23 cellular contexts compared by ENCODE assay signal in the genomic region with DNA sequence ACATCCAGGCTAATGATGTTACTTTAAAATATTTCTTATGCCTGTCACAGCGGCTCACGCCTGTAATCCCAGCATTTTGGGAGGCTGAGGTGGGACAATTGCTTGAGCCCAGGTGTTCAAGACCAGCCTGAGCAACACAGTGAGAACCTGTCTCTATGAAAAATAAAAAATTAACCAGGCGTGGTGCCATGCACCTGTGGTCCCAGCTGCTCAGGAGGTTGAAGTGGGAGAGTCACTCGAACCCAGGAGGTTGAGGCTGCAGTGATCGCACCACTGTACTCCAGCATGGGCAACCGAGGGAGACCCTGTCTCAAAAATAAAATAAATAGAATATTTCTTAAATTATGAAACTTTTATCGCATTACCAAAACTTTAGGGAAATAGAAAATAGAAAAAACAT. TPM values are rescaled to one million over a fixed set of nuclear protein-coding genes. Genes with fewer than 3 reads are reported as not detected.
A peak's percentile ranks its signal among the peaks of the same experiment; 100 is the strongest.
DNase-seq lines count a peak whose midpoint lies in the region; ATAC-seq and TF ChIP-seq lines count a peak whose summit lies in the region.
"Had no signal": no experiment of that assay in that cellular context is flagged by ENCODE, and none has a peak within 500 bp of the region (broad histone marks: within the 10 kb centered on the region; RNA-seq: fewer than 3 reads in every experiment).

No MANE protein-coding gene starts in this region.

- H3K4me1 ChIP-seq in tibial nerve = peaks cover 0 to 4% (median 0%) of the 10 kb centered on the region in 4 donors
- H3K4me1 ChIP-seq: breast epithelium, colonic mucosa, pancreas, testis had no signal

- no peak for TF ChIP-seq EP300 in tibial nerve (IDR thresholded peaks at IDR 0.05)

- no peaks in the 10 kb centered on the region for H3K36me3 Mint-ChIP-seq in activated B cell treated with CpG ODN at 0.5 μM for 24 hours (ENCODE audit: low read depth)
- peaks cover 11% of the 10 kb centered on the region for H3K36me3 Mint-ChIP-seq in activated CD4-positive, alpha-beta T cell treated with anti-CD3 and anti-CD28 coated beads, Interleukin-2, amount 10 ng/mL, durations not matched to agents 24 days and 14 days (ENCODE audit: low read depth)
- H3K36me3 Mint-ChIP-seq: CD14-positive monocyte, natural killer cell had no signal

- WGBS in tibial nerve, 2 donors = 88 to 94% methylated on average over 7 of the region's 7 CpGs

- H3K27me3 Mint-ChIP-seq in activated B cell treated with CpG ODN at 0.5 μM for 24 hours = no peaks in the 10 kb centered on the region
- no peaks in the 10 kb centered on the region for H3K27me3 Mint-ChIP-seq in activated CD4-positive, alpha-beta T cell treated with anti-CD3 and anti-CD28 coated beads, Interleukin-2, amount 10 ng/mL, durations not matched to agents 24 days and 14 days

- TF ChIP-seq POLR2A in GM18505 (IDR thresholded peaks at IDR 0.05; ENCODE audit: borderline replicate concordance, extremely low read depth, insufficient read depth, insufficient read length) (no peak), tibial nerve (IDR thresholded peaks at IDR 0.05) (no peak)

- H3K27ac ChIP-seq in tibial nerve = no peak overlapping the region
- H3K27ac ChIP-seq: adrenal gland, breast epithelium, colonic mucosa, pancreas, testis had no signal

- H3K9me3 Mint-ChIP-seq in activated B cell treated with CpG ODN at 0.5 μM for 24 hours = no peaks in the 10 kb centered on the region
- no peaks in the 10 kb centered on the region for H3K9me3 Mint-ChIP-seq in activated CD4-positive, alpha-beta T cell treated with anti-CD3 and anti-CD28 coated beads, Interleukin-2, amount 10 ng/mL, durations not matched to agents 24 days and 14 days
- H3K9me3 Mint-ChIP-seq: CD14-positive monocyte, natural killer cell had no signal

- peaks cover 90% of the 10 kb centered on the region for H3K4me1 Mint-ChIP-seq in activated B cell treated with CpG ODN at 0.5 μM for 24 hours
- H3K4me1 Mint-ChIP-seq in activated CD4-positive, alpha-beta T cell treated with anti-CD3 and anti-CD28 coated beads, Interleukin-2, amount 10 ng/mL, durations not matched to agents 24 days and 14 days = peaks cover 6% of the 10 kb centered on the region

- no peaks in the 10 kb centered on the region for H3K27me3 ChIP-seq in tibial nerve
- H3K27me3 ChIP-seq: adrenal gland, breast epithelium, colonic mucosa, pancreas, testis had no signal

- H3K9me3 ChIP-seq in tibial nerve = no peaks in the 10 kb centered on the region
- H3K9me3 ChIP-seq: adrenal gland, breast epithelium, colonic mucosa, pancreas, testis had no signal

- POLR2A ChIA-PET in activated B cell treated with CpG ODN at 0.5 μM for 24 hours (lab: Charles Lee) = interaction anchor here (3.6 to 9.5 kb wide), 2 partner anchors 27 to 105 kb away, joined by 23 to 92 read pairs; partner anchors contain the start of genes ACTR3 and SLC35F5

- H3K27ac Mint-ChIP-seq in activated B cell treated with CpG ODN at 0.5 μM for 24 hours = peak overlapping the region; percentile 84
- H3K27ac Mint-ChIP-seq in activated CD4-positive, alpha-beta T cell treated with anti-CD3 and anti-CD28 coated beads, Interleukin-2, amount 10 ng/mL, durations not matched to agents 24 days and 14 days = no peak overlapping the region
- H3K27ac Mint-ChIP-seq: natural killer cell had no signal

- CTCF ChIA-PET in activated B cell treated with CpG ODN at 0.5 μM for 24 hours (lab: Charles Lee) = no interaction called here

- no peak overlapping the region for H3K4me3 ChIP-seq in tibial nerve
- H3K4me3 ChIP-seq: adrenal gland, breast epithelium, colonic mucosa, pancreas, testis had no signal

- no peak for TF ChIP-seq CTCF in activated B cell treated with CpG ODN at 0.5 μM for 24 hours (IDR thresholded peaks at IDR 0.05)
- TF ChIP-seq CTCF in tibial nerve (IDR thresholded peaks at IDR 0.05) = no peak

- no peak for DNase-seq in activated B cell treated with CpG ODN at 0.5 μM for 24 hours
- DNase-seq in tibial nerve (ENCODE audit: low spot score in 2 of 2) = no peak
- no peak for DNase-seq in EL
- DNase-seq in activated CD4-positive, alpha-beta T cell treated with anti-CD3 and anti-CD28 coated beads, Interleukin-2, amount 10 ng/mL, durations not matched to agents 24 days and 14 days = no peak
- DNase-seq: ACHN; activated CD4-positive, alpha-beta T cell treated with anti-CD3 and anti-CD28 coated beads, Interleukin-2, amount 50 U/mL, for 1 hour; activated gamma-delta T cell treated with Interleukin-2 at 50 U/mL for 16 hours; adrenal gland; colonic mucosa; left cardiac atrium; natural killer cell; NCI-H1417; NCI-H526 treated with DMSO at 0.1 percent for 48 hours; pancreas; right cardiac atrium; stimulated activated CD4-positive, alpha-beta T cell treated with anti-CD3 and anti-CD28 coated beads, Interleukin-15, amount 100 ng/mL, for 24 hours; testis had no signal

- intact Hi-C loops in activated B cell treated with CpG ODN at 0.5 μM for 24 hours (cut with micrococcal nuclease) = no loop called here
- intact Hi-C loops in activated CD4-positive, alpha-beta T cell treated with anti-CD3 and anti-CD28 coated beads, Interleukin-2, amount 10 ng/mL, durations not matched to agents 24 days and 14 days (cut with micrococcal nuclease) = no loop called here

- H3K36me3 ChIP-seq in tibial nerve = no peaks in the 10 kb centered on the region
- H3K36me3 ChIP-seq: adrenal gland, breast epithelium, colonic mucosa, pancreas had no signal

- H3K4me3 Mint-ChIP-seq in activated B cell treated with CpG ODN at 0.5 μM for 24 hours = peak overlapping the region; percentile 63
- no peak overlapping the region for H3K4me3 Mint-ChIP-seq in activated CD4-positive, alpha-beta T cell treated with anti-CD3 and anti-CD28 coated beads, Interleukin-2, amount 10 ng/mL, durations not matched to agents 24 days and 14 days
- H3K4me3 Mint-ChIP-seq: CD14-positive monocyte, natural killer cell had no signal

- ATAC-seq in GM18505 (IDR thresholded peaks at IDR 0.05; ENCODE audit: unreplicated experiment) (peak; percentile 43), GM21447 (IDR thresholded peaks at IDR 0.05; ENCODE audit: unreplicated experiment) (peak; percentile 37), HG03159 (IDR thresholded peaks at IDR 0.05; ENCODE audit: unreplicated experiment) (peak; percentile 39), activated B cell treated with CpG ODN at 0.5 μM for 24 hours (ENCODE audit: low read depth) (no peak), GM21528 (IDR thresholded peaks at IDR 0.05; ENCODE audit: low FRiP score, unreplicated experiment) (no peak)
- ATAC-seq: left cardiac atrium, natural killer cell, pancreas, right cardiac atrium had no signal

RNA-seq across cellular contexts. Expression of gene ACTR3, which starts 28.1 kb away (rescaled TPM):
- 638 and 639 TPM in 2 replicates for total RNA-seq in activated B cell treated with CpG ODN at 0.5 μM for 24 hours
- 100 to 1,000 TPM in 1 of 4 donors, 10 to 100 TPM in 3; 73.0 to 106 (median 89.7) TPM for total RNA-seq in tibial nerve
- total RNA-seq in activated CD4-positive, alpha-beta T cell treated with anti-CD3 and anti-CD28 coated beads, Interleukin-2, amount 10 ng/mL, durations not matched to agents 24 days and 14 days = 452 and 460 TPM in 2 replicates

Comparison
In these comparisons a context has a peak if more than half of its experiments do, and no peak if none do; other contexts are left out.
1. ATAC-seq: peak in GM18505 (single experiment), GM21447 (single experiment) and HG03159 (single experiment); none in activated B cell treated with CpG ODN at 0.5 μM for 24 hours (single experiment) and GM21528 (single experiment).